In genomic region chr7:118311121-118311803, GRCh38 we compare ENCODE assay signal across 11 cellular contexts.
DNase-seq lines count a peak whose midpoint lies in the region; ATAC-seq and TF ChIP-seq lines count a peak whose summit lies in the region.
"Had no signal": no experiment of that assay in that cellular context is flagged by ENCODE, and none has a peak within 500 bp of the region (broad histone marks: within the 10 kb centered on the region; RNA-seq: fewer than 3 reads in every experiment).

No MANE protein-coding gene starts in this region.

- intact Hi-C loops in vagina (cut with DNase I): no loop called here

- H3K9me3 ChIP-seq in BLaER1 treated with 17β-estradiol and CSF1 and Interleukin-3, amounts not matched to agents 10 nM and 100 nM (replicated peaks in 1 of 11): peaks cover 16 to 63% (median 26%) of the 10 kb centered on the region in 11 experiments
- H3K9me3 ChIP-seq in vagina: no peaks in the 10 kb centered on the region
- H3K9me3 ChIP-seq: pancreas, SJSA1, tibial artery had no signal

- H3K27ac ChIP-seq in BLaER1 treated with 17β-estradiol and CSF1 and Interleukin-3, amounts not matched to agents 10 nM and 100 nM: peak overlapping the region in 7 of 11 experiments; percentile 17 to 69 (median 35); a peak in 10 of 22 replicates
- H3K27ac ChIP-seq in vagina: no peak overlapping the region
- H3K27ac ChIP-seq: pancreas, SJSA1, tibial artery had no signal

- TF ChIP-seq CTCF in HFFc6 (IDR thresholded peaks at IDR 0.05) (no peak), vagina (IDR thresholded peaks at IDR 0.05) (no peak)

- peaks cover 0 to 17% (median 0%) of the 10 kb centered on the region in 11 experiments; a peak in 3 of 22 replicates for H3K27me3 ChIP-seq in BLaER1 treated with 17β-estradiol and CSF1 and Interleukin-3, amounts not matched to agents 10 nM and 100 nM
- H3K27me3 ChIP-seq in vagina: no peaks in the 10 kb centered on the region
- H3K27me3 ChIP-seq: pancreas, SJSA1, tibial artery had no signal

- peaks cover 56% of the 10 kb centered on the region for H3K9me3 Mint-ChIP-seq in HFFc6

- H3K4me3 ChIP-seq in BLaER1 treated with 17β-estradiol and CSF1 and Interleukin-3, amounts not matched to agents 10 nM and 100 nM: no peak overlapping the region
- no peak overlapping the region for H3K4me3 ChIP-seq in vagina
- H3K4me3 ChIP-seq: pancreas, SJSA1, tibial artery had no signal

- H3K36me3 Mint-ChIP-seq in HFFc6 (ENCODE audit: low read depth): peaks cover 16% of the 10 kb centered on the region

- H3K27me3 Mint-ChIP-seq in HFFc6 (ENCODE audit: insufficient read depth): peaks cover 3% of the 10 kb centered on the region; the same call in 1 of the 2 replicates

- ATAC-seq in GM19397 (IDR thresholded peaks at IDR 0.05; ENCODE audit: unreplicated experiment) (peak; percentile 71), HG03108 (IDR thresholded peaks at IDR 0.05; ENCODE audit: unreplicated experiment) (peak; percentile 80)
- ATAC-seq in activated CD4-positive, CD25-positive, alpha-beta regulatory T cell treated with anti-CD3 and anti-CD28 coated beads, Interleukin-2, amount 50 U/mL, for 24 hours: no peak

- TF ChIP-seq POLR2A in vagina (IDR thresholded peaks at IDR 0.05): no peak

- no peak overlapping the region for H3K9ac ChIP-seq in BLaER1 treated with 17β-estradiol and CSF1 and Interleukin-3, amounts not matched to agents 10 nM and 100 nM

- H3K4me1 ChIP-seq in BLaER1 treated with 17β-estradiol and CSF1 and Interleukin-3, amounts not matched to agents 10 nM and 100 nM: peaks cover 0 to 34% (median 8%) of the 10 kb centered on the region in 10 experiments; a peak in 10 of 20 replicates
- H3K4me1 ChIP-seq in vagina: no peaks in the 10 kb centered on the region
- H3K4me1 ChIP-seq: SJSA1 had no signal

- no peaks in the 10 kb centered on the region for H3K36me3 ChIP-seq in BLaER1 treated with 17β-estradiol and CSF1 and Interleukin-3, amounts not matched to agents 10 nM and 100 nM
- no peaks in the 10 kb centered on the region for H3K36me3 ChIP-seq in vagina
- H3K36me3 ChIP-seq: pancreas, SJSA1, tibial artery had no signal

- H3K27ac Mint-ChIP-seq in HFFc6: no peak overlapping the region

- peak overlapping the region in 8 of 11 experiments; percentile 11 to 56 (median 31); a peak in 11 of 22 replicates for H3K4me2 ChIP-seq in BLaER1 treated with 17β-estradiol and CSF1 and Interleukin-3, amounts not matched to agents 10 nM and 100 nM

- H3K4me3 Mint-ChIP-seq in HFFc6: no peak overlapping the region

- no peaks in the 10 kb centered on the region for H4K20me1 ChIP-seq in BLaER1 treated with 17β-estradiol and CSF1 and Interleukin-3, amounts not matched to agents 10 nM and 100 nM

- H3K4me1 Mint-ChIP-seq in HFFc6 (ENCODE audit: low read depth): no peaks in the 10 kb centered on the region

- DNase-seq in SIG-M5 treated with dmso at 0.1 percent for 504 hours (lab: John Stamatoyannopoulos, UW; ENCODE audit: unreplicated experiment) (peak; percentile 97), HFFc6 (no peak), vagina (ENCODE audit: extremely low spot score in 2 of 2) (no peak), HUDEP-2 (lab: John Stamatoyannopoulos, UW; ENCODE audit: unreplicated experiment in 76 of 76) (no peak)
- DNase-seq: pancreas, tibial artery had no signal

Comparison
In these comparisons a context has a peak if more than half of its experiments do, and no peak if none do; other contexts are left out.
1. ATAC-seq: peak in GM19397 (single experiment) and HG03108 (single experiment); none in activated CD4-positive, CD25-positive, alpha-beta regulatory T cell treated with anti-CD3 and anti-CD28 coated beads, Interleukin-2, amount 50 U/mL, for 24 hours (0 of 2).